In genomic region chr6:68951350-68951749, GRCh38 we compare ENCODE assay signal across 25 cellular contexts.
"Had no signal": no experiment of that assay in that cellular context is flagged by ENCODE, and none has a peak within 500 bp of the region (broad histone marks: within the 10 kb centered on the region; RNA-seq: fewer than 3 reads in every experiment).

No MANE protein-coding gene starts in this region.

- H3K9me3 Mint-ChIP-seq: activated CD4-positive, alpha-beta T cell treated with anti-CD3 and anti-CD28 coated beads, Interleukin-2, amount 10 ng/mL, durations not matched to agents 7 days and 5 days; activated CD8-positive, alpha-beta T cell treated with anti-CD3 and anti-CD28 coated beads for 36 hours; activated naive CD4-positive, alpha-beta T cell treated with anti-CD3 and anti-CD28 coated beads, Interleukin-2, amount 50 U/mL, for 24 hours; activated T-helper 1 cell treated with anti-CD3 and anti-CD28 coated beads, Interleukin-12 subunit alpha, Interleukin-12 subunit beta, Interleukin-2, Interleukin-4 antibody, amounts not matched to agents 30 ng/mL and 10 ng/mL and 1 ng/mL, durations not matched to agents 14 hours and 24 hours and 36 hours; brain; nephron; stimulated activated naive CD8-positive, alpha-beta T cell treated with anti-CD3 and anti-CD28 coated beads, Interleukin-15, amount 100 ng/mL, for 72 hours; T-helper 1 cell treated with Interleukin-12 subunit alpha and Interleukin-12 subunit beta and Interleukin-4 antibody, amounts not matched to agents 30 μg/mL and 1 μg/mL, for 36 hours had no signal

- H3K36me3 Mint-ChIP-seq: activated CD8-positive, alpha-beta memory T cell treated with anti-CD3 and anti-CD28 coated beads, Interleukin-2, amount 10 ng/mL, durations not matched to agents 7 days and 5 days; activated naive CD4-positive, alpha-beta T cell treated with anti-CD3 and anti-CD28 coated beads, Interleukin-2, amount 50 U/mL, for 24 hours; stimulated activated effector memory CD8-positive, alpha-beta T cell treated with anti-CD3 and anti-CD28 coated beads, Interleukin-12 subunit alpha, Interleukin-12 subunit beta, amount 100 ng/mL, for 72 hours had no signal

- FAIRE-seq: pancreas, urothelium cell line had no signal

- H3K4me3 ChIP-seq: pancreas, transverse colon had no signal

- H3K4me1 Mint-ChIP-seq: activated CD4-positive, alpha-beta T cell treated with anti-CD3 and anti-CD28 coated beads, Interleukin-2, amount 10 ng/mL, durations not matched to agents 7 days and 5 days; activated CD8-positive, alpha-beta memory T cell treated with anti-CD3 and anti-CD28 coated beads, Interleukin-2, amount 10 ng/mL, durations not matched to agents 7 days and 5 days; activated naive CD4-positive, alpha-beta T cell treated with anti-CD3 and anti-CD28 coated beads, Interleukin-2, amount 50 U/mL, for 24 hours; brain; nephron; stimulated activated effector memory CD8-positive, alpha-beta T cell treated with anti-CD3 and anti-CD28 coated beads, Interleukin-12 subunit alpha, Interleukin-12 subunit beta, amount 100 ng/mL, for 72 hours; stimulated activated naive CD8-positive, alpha-beta T cell treated with anti-CD3 and anti-CD28 coated beads, Interleukin-15, amount 100 ng/mL, for 72 hours had no signal

- H3K27ac ChIP-seq: foreskin keratinocyte, pancreas, transverse colon had no signal

- ATAC-seq: activated CD8-positive, alpha-beta memory T cell treated with anti-CD3 and anti-CD28 coated beads, Interleukin-2, amount 10 ng/mL, durations not matched to agents 7 days and 5 days; activated CD8-positive, alpha-beta T cell treated with anti-CD3 and anti-CD28 coated beads for 36 hours; foreskin keratinocyte; pancreas; right cardiac atrium; stimulated activated effector memory CD8-positive, alpha-beta T cell treated with anti-CD3 and anti-CD28 coated beads, Interleukin-12 subunit alpha, Interleukin-12 subunit beta, amount 100 ng/mL, for 72 hours; stimulated activated naive CD8-positive, alpha-beta T cell treated with anti-CD3 and anti-CD28 coated beads, Interleukin-15, amount 100 ng/mL, for 72 hours had no signal

- H3K4me3 Mint-ChIP-seq: activated CD4-positive, alpha-beta T cell treated with anti-CD3 and anti-CD28 coated beads, Interleukin-2, amount 10 ng/mL, durations not matched to agents 7 days and 5 days; activated CD8-positive, alpha-beta memory T cell treated with anti-CD3 and anti-CD28 coated beads, Interleukin-2, amount 10 ng/mL, durations not matched to agents 7 days and 5 days; activated CD8-positive, alpha-beta T cell treated with anti-CD3 and anti-CD28 coated beads for 36 hours; activated naive CD4-positive, alpha-beta T cell treated with anti-CD3 and anti-CD28 coated beads, Interleukin-2, amount 50 U/mL, for 24 hours; activated T-helper 1 cell treated with anti-CD3 and anti-CD28 coated beads, Interleukin-12 subunit alpha, Interleukin-12 subunit beta, Interleukin-2, Interleukin-4 antibody, amounts not matched to agents 30 ng/mL and 10 ng/mL and 1 ng/mL, durations not matched to agents 14 hours and 24 hours and 36 hours; brain; nephron; stimulated activated effector memory CD8-positive, alpha-beta T cell treated with anti-CD3 and anti-CD28 coated beads, Interleukin-12 subunit alpha, Interleukin-12 subunit beta, amount 100 ng/mL, for 72 hours; stimulated activated naive CD8-positive, alpha-beta T cell treated with anti-CD3 and anti-CD28 coated beads, Interleukin-15, amount 100 ng/mL, for 72 hours; T-helper 1 cell treated with Interleukin-12 subunit alpha and Interleukin-12 subunit beta and Interleukin-4 antibody, amounts not matched to agents 30 μg/mL and 1 μg/mL, for 36 hours had no signal

- H3K27me3 Mint-ChIP-seq: activated CD4-positive, alpha-beta T cell treated with anti-CD3 and anti-CD28 coated beads, Interleukin-2, amount 10 ng/mL, durations not matched to agents 7 days and 5 days; activated CD8-positive, alpha-beta memory T cell treated with anti-CD3 and anti-CD28 coated beads, Interleukin-2, amount 10 ng/mL, durations not matched to agents 7 days and 5 days; activated CD8-positive, alpha-beta T cell treated with anti-CD3 and anti-CD28 coated beads for 36 hours; brain; stimulated activated naive CD8-positive, alpha-beta T cell treated with anti-CD3 and anti-CD28 coated beads, Interleukin-15, amount 100 ng/mL, for 72 hours had no signal

- H3K9me3 ChIP-seq: pancreas, transverse colon had no signal

- H3K4me1 ChIP-seq: foreskin keratinocyte, pancreas, transverse colon had no signal

- H3K27ac Mint-ChIP-seq: activated CD4-positive, alpha-beta T cell treated with anti-CD3 and anti-CD28 coated beads, Interleukin-2, amount 10 ng/mL, durations not matched to agents 7 days and 5 days; activated CD8-positive, alpha-beta memory T cell treated with anti-CD3 and anti-CD28 coated beads, Interleukin-2, amount 10 ng/mL, durations not matched to agents 7 days and 5 days; activated CD8-positive, alpha-beta T cell treated with anti-CD3 and anti-CD28 coated beads for 36 hours; activated naive CD4-positive, alpha-beta T cell treated with anti-CD3 and anti-CD28 coated beads, Interleukin-2, amount 50 U/mL, for 24 hours; activated T-helper 1 cell treated with anti-CD3 and anti-CD28 coated beads, Interleukin-12 subunit alpha, Interleukin-12 subunit beta, Interleukin-2, Interleukin-4 antibody, amounts not matched to agents 30 ng/mL and 10 ng/mL and 1 ng/mL, durations not matched to agents 14 hours and 24 hours and 36 hours; nephron; stimulated activated effector memory CD8-positive, alpha-beta T cell treated with anti-CD3 and anti-CD28 coated beads, Interleukin-12 subunit alpha, Interleukin-12 subunit beta, amount 100 ng/mL, for 72 hours; T-helper 1 cell treated with Interleukin-12 subunit alpha and Interleukin-12 subunit beta and Interleukin-4 antibody, amounts not matched to agents 30 μg/mL and 1 μg/mL, for 36 hours had no signal

- DNase-seq: activated CD4-positive, alpha-beta T cell treated with anti-CD3 and anti-CD28 coated beads, Interleukin-2, amount 10 ng/mL, durations not matched to agents 7 days and 5 days; activated CD4-positive, CD25-positive, alpha-beta regulatory T cell treated with anti-CD3 and anti-CD28 coated beads, Interleukin-2, amount 50 U/mL, for 72 hours; activated CD8-positive, alpha-beta memory T cell treated with anti-CD3 and anti-CD28 coated beads, Interleukin-2, amount 10 ng/mL, durations not matched to agents 7 days and 5 days; activated CD8-positive, alpha-beta T cell treated with anti-CD3 and anti-CD28 coated beads for 36 hours; activated gamma-delta T cell; activated T-cell treated with anti-CD3 and anti-CD28 coated beads for 4 hours; aorta; central memory CD4-positive, alpha-beta T cell; dermis blood vessel endothelial cell; effector CD8-positive, alpha-beta T cell; foreskin keratinocyte; kidney glomerular epithelial cell; midbrain; pancreas; right cardiac atrium; stimulated activated CD4-positive, alpha-beta T cell treated with anti-CD3 and anti-CD28 coated beads, Interleukin-12 subunit alpha, Interleukin-12 subunit beta, amount 100 ng/mL, for 4 hours; stimulated activated naive CD8-positive, alpha-beta T cell treated with anti-CD3 and anti-CD28 coated beads, Interleukin-15, amount 100 ng/mL, for 72 hours; transverse colon had no signal

- H3K36me3 ChIP-seq: pancreas, transverse colon had no signal

- H3K27me3 ChIP-seq: foreskin keratinocyte, transverse colon had no signal
